18 cellular contexts compared by ENCODE assay signal in genomic region chr21:28333455-28334108, GRCh38.
DNase-seq lines count a peak whose midpoint lies in the region; ATAC-seq, FAIRE-seq and TF ChIP-seq lines count a peak whose summit lies in the region.
"Had no signal": no experiment of that assay in that cellular context is flagged by ENCODE, and none has a peak within 500 bp of the region (broad histone marks: within the 10 kb centered on the region; RNA-seq: fewer than 3 reads in every experiment).

No MANE protein-coding gene starts in this region.

- DNase-seq in GM04503 (ENCODE audit: low read depth): peak; percentile 71
- peak; percentile 44 for DNase-seq in astrocyte (ENCODE audit: low read depth)
- no peak for DNase-seq in substantia nigra (lab: John Stamatoyannopoulos, UW)
- no peak for DNase-seq in stimulated activated naive CD4-positive, alpha-beta T cell (lab: John Stamatoyannopoulos, UW)
- no peak for DNase-seq in activated CD8-positive, alpha-beta T cell treated with anti-CD3 and anti-CD28 coated beads, Interleukin-2, amount 10 ng/mL, durations not matched to agents 7 days and 5 days
- DNase-seq in SJCRH30: no peak
- DNase-seq: activated T-cell treated with anti-CD3 and anti-CD28 coated beads, Interleukin-2, amount 50 U/mL, for 24 hours; GF-D8; KBM-7; NCI-H146; NCI-H524; posterior cingulate gyrus; upper lobe of left lung had no signal

- peaks cover 9% of the 10 kb centered on the region for H3K9me3 Mint-ChIP-seq in astrocyte (ENCODE audit: unreplicated experiment)
- H3K9me3 Mint-ChIP-seq in activated CD8-positive, alpha-beta T cell treated with anti-CD3 and anti-CD28 coated beads, Interleukin-2, amount 10 ng/mL, durations not matched to agents 7 days and 5 days (ENCODE audit: insufficient read depth): peaks cover 4% of the 10 kb centered on the region

- CTCF ChIA-PET in activated CD8-positive, alpha-beta T cell treated with anti-CD3 and anti-CD28 coated beads, Interleukin-2, amount 10 ng/mL, durations not matched to agents 7 days and 5 days (lab: Charles Lee): no interaction called here

- H3K4me2 ChIP-seq in astrocyte (ENCODE audit: low read length): no peak overlapping the region

- no peak for ATAC-seq in activated CD8-positive, alpha-beta T cell treated with anti-CD3 and anti-CD28 coated beads, Interleukin-2, amount 10 ng/mL, durations not matched to agents 7 days and 5 days
- ATAC-seq: activated CD4-positive, alpha-beta T cell treated with anti-CD3 and anti-CD28 coated beads for 36 hours had no signal

- no peak for TF ChIP-seq CTCF in astrocyte (IDR thresholded peaks at IDR 0.05; ENCODE audit: insufficient read depth, low read depth, low read length)

- H3K9me3 ChIP-seq in astrocyte (ENCODE audit: insufficient read depth, low read depth, low read length) (no peaks in the 10 kb centered on the region), SJCRH30 (replicated peaks) (no peaks in the 10 kb centered on the region)
- H3K9me3 ChIP-seq: upper lobe of left lung had no signal

- H3K27me3 Mint-ChIP-seq in astrocyte (ENCODE audit: low read depth, unreplicated experiment): no peaks in the 10 kb centered on the region
- no peaks in the 10 kb centered on the region for H3K27me3 Mint-ChIP-seq in activated CD8-positive, alpha-beta T cell treated with anti-CD3 and anti-CD28 coated beads, Interleukin-2, amount 10 ng/mL, durations not matched to agents 7 days and 5 days (ENCODE audit: low read depth)
- H3K27me3 Mint-ChIP-seq: activated CD4-positive, alpha-beta T cell treated with anti-CD3 and anti-CD28 coated beads for 36 hours; activated T-cell treated with anti-CD3 and anti-CD28 coated beads, Interleukin-2, amount 50 U/mL, for 24 hours; dendritic cell treated with granulocyte-macrophage colony-stimulating factor and Interleukin-4, amounts not matched to agents 40 ng/mL and 50 ng/mL, for 4 days had no signal

- no peaks in the 10 kb centered on the region for H3K36me3 ChIP-seq in astrocyte (ENCODE audit: insufficient read depth, low read length)
- no peaks in the 10 kb centered on the region for H3K36me3 ChIP-seq in SJCRH30
- H3K36me3 ChIP-seq: upper lobe of left lung had no signal

- no peak overlapping the region for H3K27ac ChIP-seq in astrocyte (ENCODE audit: low read depth, low read length)
- peak overlapping the region; percentile 87 for H3K27ac ChIP-seq in substantia nigra (ENCODE audit: low read depth, low read length, poor library complexity, severe bottlenecking)
- no peak overlapping the region for H3K27ac ChIP-seq in SJCRH30
- H3K27ac ChIP-seq: foreskin keratinocyte, upper lobe of left lung had no signal

- no peak overlapping the region for H3K4me3 Mint-ChIP-seq in astrocyte (ENCODE audit: unreplicated experiment)
- no peak overlapping the region for H3K4me3 Mint-ChIP-seq in activated CD8-positive, alpha-beta T cell treated with anti-CD3 and anti-CD28 coated beads, Interleukin-2, amount 10 ng/mL, durations not matched to agents 7 days and 5 days
- H3K4me3 Mint-ChIP-seq: activated CD4-positive, alpha-beta T cell treated with anti-CD3 and anti-CD28 coated beads for 36 hours; activated T-cell treated with anti-CD3 and anti-CD28 coated beads, Interleukin-2, amount 50 U/mL, for 24 hours; dendritic cell treated with granulocyte-macrophage colony-stimulating factor and Interleukin-4, amounts not matched to agents 40 ng/mL and 50 ng/mL, for 4 days had no signal

- H3K36me3 Mint-ChIP-seq in astrocyte (ENCODE audit: low read depth, unreplicated experiment): no peaks in the 10 kb centered on the region
- no peaks in the 10 kb centered on the region for H3K36me3 Mint-ChIP-seq in activated CD8-positive, alpha-beta T cell treated with anti-CD3 and anti-CD28 coated beads, Interleukin-2, amount 10 ng/mL, durations not matched to agents 7 days and 5 days (ENCODE audit: low read depth)

- no peak for FAIRE-seq in astrocyte (lab: Jason Lieb, UNC)
- peak; percentile 72 for FAIRE-seq in islet of Langerhans (lab: Jason Lieb, UNC)
- FAIRE-seq: GM19239 had no signal

- H3K4me1 ChIP-seq in astrocyte (ENCODE audit: insufficient read depth, low read length) (no peaks in the 10 kb centered on the region), SJCRH30 (peaks cover 4% of the 10 kb centered on the region; the same call in 1 of the 2 replicates)
- H3K4me1 ChIP-seq: foreskin keratinocyte had no signal

- no peak overlapping the region for H3K9ac ChIP-seq in astrocyte (ENCODE audit: low read length)

- H3K79me2 ChIP-seq in astrocyte (ENCODE audit: insufficient read depth, low read length): no peaks in the 10 kb centered on the region

- no peaks in the 10 kb centered on the region for H4K20me1 ChIP-seq in astrocyte (ENCODE audit: insufficient read depth, low read length)

- no peak overlapping the region for H2AFZ ChIP-seq in astrocyte (ENCODE audit: low read depth, low read length)

- H3K27me3 ChIP-seq in astrocyte (ENCODE audit: insufficient read depth, low read length) (no peaks in the 10 kb centered on the region), SJCRH30 (no peaks in the 10 kb centered on the region)
- H3K27me3 ChIP-seq: foreskin keratinocyte, upper lobe of left lung had no signal

- peaks cover 5% of the 10 kb centered on the region for H3K4me1 Mint-ChIP-seq in astrocyte (ENCODE audit: low read depth, unreplicated experiment)
- no peaks in the 10 kb centered on the region for H3K4me1 Mint-ChIP-seq in activated CD8-positive, alpha-beta T cell treated with anti-CD3 and anti-CD28 coated beads, Interleukin-2, amount 10 ng/mL, durations not matched to agents 7 days and 5 days (ENCODE audit: low read depth)
- H3K4me1 Mint-ChIP-seq: activated CD4-positive, alpha-beta T cell treated with anti-CD3 and anti-CD28 coated beads for 36 hours had no signal

- H3K4me3 ChIP-seq in astrocyte (ENCODE audit: insufficient read depth, low read depth, low read length) (no peak overlapping the region), SJCRH30 (no peak overlapping the region)
- H3K4me3 ChIP-seq: upper lobe of left lung had no signal

- POLR2A ChIA-PET in activated CD8-positive, alpha-beta T cell treated with anti-CD3 and anti-CD28 coated beads, Interleukin-2, amount 10 ng/mL, durations not matched to agents 7 days and 5 days (lab: Charles Lee): no interaction called here

- H3K27ac Mint-ChIP-seq in astrocyte (ENCODE audit: unreplicated experiment): no peak overlapping the region
- H3K27ac Mint-ChIP-seq in activated CD8-positive, alpha-beta T cell treated with anti-CD3 and anti-CD28 coated beads, Interleukin-2, amount 10 ng/mL, durations not matched to agents 7 days and 5 days: no peak overlapping the region
- H3K27ac Mint-ChIP-seq: activated CD4-positive, alpha-beta T cell treated with anti-CD3 and anti-CD28 coated beads for 36 hours; activated T-cell treated with anti-CD3 and anti-CD28 coated beads, Interleukin-2, amount 50 U/mL, for 24 hours; dendritic cell treated with granulocyte-macrophage colony-stimulating factor and Interleukin-4, amounts not matched to agents 40 ng/mL and 50 ng/mL, for 4 days had no signal

Comparison
In these comparisons a context has a peak if more than half of its experiments do, and no peak if none do; other contexts are left out.
1. DNase-seq: peak in GM04503 (single experiment) and astrocyte (single experiment); none in substantia nigra (0 of 49), stimulated activated naive CD4-positive, alpha-beta T cell (0 of 6), activated CD8-positive, alpha-beta T cell treated with anti-CD3 and anti-CD28 coated beads, Interleukin-2, amount 10 ng/mL, durations not matched to agents 7 days and 5 days (single experiment) and SJCRH30 (0 of 2).